Comparison of ENCODE assay signal across 8 cellular contexts in the genomic region with DNA sequence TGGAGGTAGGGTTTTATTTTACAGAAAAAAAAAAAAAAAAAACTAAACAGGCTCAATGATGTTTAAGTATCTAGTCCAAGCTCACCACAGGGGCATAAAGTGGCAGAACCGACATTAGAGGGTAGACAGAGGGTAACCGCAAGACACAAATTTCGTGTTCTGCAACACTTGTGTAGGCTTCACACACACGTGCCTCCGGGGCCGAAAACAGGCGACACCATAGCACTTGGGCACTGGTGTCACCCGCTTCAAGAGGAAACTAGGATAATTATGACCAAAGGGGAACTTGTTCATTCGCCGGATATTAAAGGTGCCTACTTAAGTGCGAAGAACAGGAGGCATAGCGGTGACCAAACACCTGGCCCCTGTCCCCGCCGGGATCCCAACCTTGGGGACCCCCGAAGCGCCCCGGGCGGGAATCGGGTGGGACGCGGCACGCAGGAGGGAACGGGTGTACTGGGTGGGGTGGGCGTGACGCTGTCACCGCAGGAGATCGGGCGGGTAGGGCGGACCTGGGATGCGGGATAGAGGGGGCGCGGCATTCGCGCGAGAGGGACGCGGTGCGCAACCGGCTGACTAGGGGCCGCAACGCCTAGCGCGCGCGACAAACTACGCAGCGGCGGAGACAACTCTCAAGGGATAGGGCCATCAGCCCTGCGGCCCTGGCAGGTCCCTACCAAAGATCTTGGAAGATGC. TPM values are rescaled to one million over a fixed set of nuclear protein-coding genes. Genes with fewer than 3 reads are reported as not detected.
DNase-seq lines count a peak whose midpoint lies in the region; ATAC-seq and TF ChIP-seq lines count a peak whose summit lies in the region.

No MANE protein-coding gene starts in this region.

- CTCF ChIA-PET in GM10248 (lab: Yijun Ruan, JAX), result no interaction called here

- H3K9me3 Mint-ChIP-seq in T-helper 2 cell treated with Interferon-gamma antibody and Interleukin-4, amounts not matched to agents 5 μg/mL and 100 μg/mL, for 36 hours, result no peaks in the 10 kb centered on the region

- no peaks in the 10 kb centered on the region for H3K9me3 ChIP-seq in right lobe of liver

- no peaks in the 10 kb centered on the region for H3K27me3 ChIP-seq in right lobe of liver

- peaks cover 0 to 11% (median 4%) of the 10 kb centered on the region in 4 donors for H3K4me1 ChIP-seq in right lobe of liver

- 2% methylated on average over 21 of the region's 49 CpGs for WGBS in right lobe of liver (ENCODE audit: insufficient coverage, low coverage, low lambda C conversion rate, missing lambda C conversion rate)

- H3K27me3 Mint-ChIP-seq in T-helper 2 cell treated with Interferon-gamma antibody and Interleukin-4, amounts not matched to agents 5 μg/mL and 100 μg/mL, for 36 hours (ENCODE audit: low read depth), result no peaks in the 10 kb centered on the region

- peaks cover 50% of the 10 kb centered on the region for H3K4me1 Mint-ChIP-seq in T-helper 2 cell treated with Interferon-gamma antibody and Interleukin-4, amounts not matched to agents 5 μg/mL and 100 μg/mL, for 36 hours (ENCODE audit: low read depth)

- peak overlapping the region; percentile 89 to 95 (median 90) for H3K4me3 ChIP-seq in right lobe of liver

- H3K4me3 Mint-ChIP-seq in T-helper 2 cell treated with Interferon-gamma antibody and Interleukin-4, amounts not matched to agents 5 μg/mL and 100 μg/mL, for 36 hours, result peak overlapping the region; percentile 96

- H3K27ac Mint-ChIP-seq in T-helper 2 cell treated with Interferon-gamma antibody and Interleukin-4, amounts not matched to agents 5 μg/mL and 100 μg/mL, for 36 hours, result peak overlapping the region; percentile 94

- peak; percentile 31 for ATAC-seq in GM21723 (IDR thresholded peaks at IDR 0.05; ENCODE audit: unreplicated experiment)
- ATAC-seq in right lobe of liver, result peak; percentile 25 to 44 (median 34)

- TF ChIP-seq CTCF in GM10248 (IDR thresholded peaks at IDR 0.05; ENCODE audit: control extremely low read depth, extremely low read depth, low read depth, missing control alignments) (no peak), right lobe of liver (IDR thresholded peaks at IDR 0.05) (no peak)

- intact Hi-C loops in right lobe of liver (cut with DNase I), result no loop called here

- no peaks in the 10 kb centered on the region for H3K36me3 ChIP-seq in right lobe of liver

- no peak overlapping the region for H3K27ac ChIP-seq in caudate nucleus (ENCODE audit: low read depth, low read length)
- H3K27ac ChIP-seq in right lobe of liver, result peak overlapping the region in 1 of 3 donors; percentile 52

- H3K36me3 Mint-ChIP-seq in T-helper 2 cell treated with Interferon-gamma antibody and Interleukin-4, amounts not matched to agents 5 μg/mL and 100 μg/mL, for 36 hours (ENCODE audit: low read depth), result peaks cover 53% of the 10 kb centered on the region

- POLR2A ChIA-PET in GM10248 (lab: Yijun Ruan, JAX), result no interaction called here

- peak; percentile 21 for DNase-seq in GM10248 (ENCODE audit: extremely low spot score)
- peak; percentile 34 for DNase-seq in HuH-7.5 (ENCODE audit: low spot score)
- DNase-seq in T-helper 2 cell treated with Interferon-gamma antibody and Interleukin-4, amounts not matched to agents 5 μg/mL and 100 μg/mL, for 36 hours (ENCODE audit: low spot score), result peak; percentile 54
- DNase-seq in caudate nucleus (lab: John Stamatoyannopoulos, UW), result peak in 36 of 61 donors; percentile 2 to 61 (median 39)
- DNase-seq in right lobe of liver, result peak; percentile 60 to 72 (median 62)
- peak; percentile 8 for DNase-seq in stimulated activated CD8-positive, alpha-beta memory T cell treated with anti-CD3 and anti-CD28 coated beads, Interleukin-15, amount 100 ng/mL, for 24 hours (ENCODE audit: low read depth)
- DNase-seq in cerebellar nuclear complex (lab: John Stamatoyannopoulos, UW), result no peak

- TF ChIP-seq POLR2A in right lobe of liver (IDR thresholded peaks at IDR 0.05), result no peak

RNA-seq across cellular contexts. Expression of a gene that starts 0.6 kb away (rescaled TPM):
- 1 to 10 TPM; 1.0 to 2.0 (median 1.9) TPM for total RNA-seq in right lobe of liver

RNA-seq across cellular contexts. Expression of a gene that starts 0.9 kb away (rescaled TPM):
- total RNA-seq in right lobe of liver, result 1 to 10 TPM in 4 of 6 experiments, under 1 TPM in 2; 0.79 to 4.4 (median 1.0) TPM

RNA-seq across cellular contexts. Expression of a gene that starts 54.8 kb away (rescaled TPM):
- total RNA-seq in right lobe of liver, result 10 to 100 TPM; 11.3 to 14.6 (median 14.1) TPM

RNA-seq across cellular contexts. Expression of a gene that starts 55.1 kb away (rescaled TPM):
- total RNA-seq in right lobe of liver, result 10 to 100 TPM in 2 of 6 experiments, 1 to 10 TPM in 4; 5.3 to 10.9 (median 7.8) TPM

Comparison
In these comparisons a context has a peak if more than half of its experiments do, and no peak if none do; other contexts are left out.
1. DNase-seq: peak in GM10248 (single experiment), HuH-7.5 (single experiment), T-helper 2 cell treated with Interferon-gamma antibody and Interleukin-4, amounts not matched to agents 5 μg/mL and 100 μg/mL, for 36 hours (single experiment), caudate nucleus (36 of 61), right lobe of liver (3 of 3) and stimulated activated CD8-positive, alpha-beta memory T cell treated with anti-CD3 and anti-CD28 coated beads, Interleukin-15, amount 100 ng/mL, for 24 hours (single experiment); none in cerebellar nuclear complex (0 of 2).